Comparison of ENCODE assay signal across 8 cellular contexts in the genomic region with DNA sequence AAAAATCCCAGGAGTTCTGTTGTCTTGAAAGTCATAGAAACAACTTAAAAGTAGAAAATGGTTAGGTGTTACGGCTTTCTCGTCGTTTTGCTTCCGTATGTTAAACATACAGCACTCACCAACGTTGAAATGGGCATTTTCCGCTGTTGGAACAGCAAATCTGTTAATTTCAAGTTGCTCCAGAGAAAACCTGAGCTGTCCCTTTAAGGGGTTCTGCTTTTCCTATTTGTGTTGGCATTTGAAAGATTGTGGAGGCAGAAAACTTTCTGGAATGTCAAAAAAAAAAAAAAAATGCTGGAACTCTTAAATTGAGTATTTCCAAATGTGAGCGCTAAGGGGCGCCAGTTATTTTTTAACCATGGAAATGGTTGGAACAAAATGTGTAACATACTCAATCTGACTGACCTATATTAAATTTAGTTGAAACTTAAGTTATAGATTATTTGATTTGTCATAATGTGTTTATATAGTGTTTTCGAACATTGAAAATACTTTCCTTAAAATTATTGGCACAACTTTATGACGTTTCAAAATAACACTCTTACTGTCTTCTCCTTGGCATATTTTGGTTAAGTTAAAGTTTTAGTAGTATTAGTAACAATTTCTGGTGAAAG. TPM values are rescaled to one million over a fixed set of nuclear protein-coding genes. Genes with fewer than 3 reads are reported as not detected.
DNase-seq lines count a peak whose midpoint lies in the region; ATAC-seq and TF ChIP-seq lines count a peak whose summit lies in the region.

No MANE protein-coding gene starts in this region.

- peaks cover 5% of the 10 kb centered on the region for H3K36me3 Mint-ChIP-seq in activated naive CD8-positive, alpha-beta T cell treated with anti-CD3 and anti-CD28 coated beads for 36 hours
- H3K36me3 Mint-ChIP-seq in progenitor cell of endocrine pancreas (ENCODE audit: insufficient read depth) = no peaks in the 10 kb centered on the region

- CTCF ChIA-PET in AG04449 (lab: Yijun Ruan, JAX) = interaction anchor here (0.6 to 2.3 kb wide), 11 partner anchors 9 to 1512 kb away, joined by 3 to 11 read pairs (median 3); no protein-coding TSS in a partner anchor
- CTCF ChIA-PET in GM10248 (lab: Yijun Ruan, JAX) = interaction anchor here (0.7 to 1.7 kb wide), 7 partner anchors 9 to 48 kb away, joined by 3 to 4 read pairs (median 3); no protein-coding TSS in a partner anchor

- H3K27ac Mint-ChIP-seq in activated naive CD8-positive, alpha-beta T cell treated with anti-CD3 and anti-CD28 coated beads for 36 hours = peak overlapping the region; percentile 90
- H3K27ac Mint-ChIP-seq in progenitor cell of endocrine pancreas = peak overlapping the region; percentile 95

- H3K27me3 Mint-ChIP-seq in activated naive CD8-positive, alpha-beta T cell treated with anti-CD3 and anti-CD28 coated beads for 36 hours = no peaks in the 10 kb centered on the region
- H3K27me3 Mint-ChIP-seq in progenitor cell of endocrine pancreas = no peaks in the 10 kb centered on the region

- peak overlapping the region; percentile 80 for H3K4me3 ChIP-seq in AG04449 (ENCODE audit: low read depth, low read length)

- no peaks in the 10 kb centered on the region for H3K9me3 Mint-ChIP-seq in activated naive CD8-positive, alpha-beta T cell treated with anti-CD3 and anti-CD28 coated beads for 36 hours
- H3K9me3 Mint-ChIP-seq in progenitor cell of endocrine pancreas (ENCODE audit: low read depth) = no peaks in the 10 kb centered on the region

- H3K4me1 Mint-ChIP-seq in activated naive CD8-positive, alpha-beta T cell treated with anti-CD3 and anti-CD28 coated beads for 36 hours = peaks cover 51% of the 10 kb centered on the region
- H3K4me1 Mint-ChIP-seq in progenitor cell of endocrine pancreas (ENCODE audit: low read depth) = peaks cover 43% of the 10 kb centered on the region

- peak overlapping the region; percentile 93 for H3K4me3 Mint-ChIP-seq in activated naive CD8-positive, alpha-beta T cell treated with anti-CD3 and anti-CD28 coated beads for 36 hours
- peak overlapping the region; percentile 93 for H3K4me3 Mint-ChIP-seq in progenitor cell of endocrine pancreas (ENCODE audit: low read depth)

- POLR2A ChIA-PET in AG04449 (lab: Yijun Ruan, JAX) = interaction anchor here (0.6 kb wide), 1 partner anchor 1806 kb away, joined by 3 read pairs; no protein-coding TSS in a partner anchor
- POLR2A ChIA-PET in GM10248 (lab: Yijun Ruan, JAX) = interaction anchor here (0.7 kb wide), 1 partner anchor 145 kb away, joined by 3 read pairs; no protein-coding TSS in a partner anchor

- DNase-seq in AG04449 (ENCODE audit: low read depth, low spot score) (peak; percentile 49), GM10248 (ENCODE audit: extremely low spot score) (no peak), NCI-H460 (ENCODE audit: extremely low read depth, low read depth) (peak; percentile 62), glomerular visceral epithelial cell (ENCODE audit: extremely low spot score) (peak; percentile 83), progenitor cell of endocrine pancreas (ENCODE audit: low spot score, unreplicated experiment) (no peak), NCI-H2107 treated with DMSO at 0.1 percent for 48 hours (lab: John Stamatoyannopoulos, UW; ENCODE audit: unreplicated experiment) (no peak)
- DNase-seq in activated naive CD8-positive, alpha-beta T cell treated with anti-CD3 and anti-CD28 coated beads for 36 hours = no peak

- TF ChIP-seq CTCF in AG04449 (IDR thresholded peaks at IDR 0.05; ENCODE audit: insufficient read depth, low read length, missing control alignments) = peak; percentile 25
- TF ChIP-seq CTCF in GM10248 (IDR thresholded peaks at IDR 0.05; ENCODE audit: control extremely low read depth, extremely low read depth, low read depth, missing control alignments) = peak; percentile 42
- peak; percentile 78 for TF ChIP-seq CTCF in progenitor cell of endocrine pancreas (IDR thresholded peaks at IDR 0.05; ENCODE audit: unreplicated experiment)

- ATAC-seq in HG03439 (IDR thresholded peaks at IDR 0.05; ENCODE audit: unreplicated experiment) = no peak

RNA-seq across cellular contexts. Expression of gene QKI, which starts 2.2 kb away (rescaled TPM):
- 88.9 and 102 TPM in 2 replicates for total RNA-seq in NCI-H460 (2014; rRNA removed; shearing (Covaris generic))
- polyA plus RNA-seq in NCI-H460 (2014; cell fraction: nucleus; rRNA removed) = 28.4 and 60.6 TPM in 2 replicates
- total RNA-seq in activated naive CD8-positive, alpha-beta T cell treated with anti-CD3 and anti-CD28 coated beads for 36 hours = 10 to 100 TPM; 58.0 to 59.7 TPM
- total RNA-seq in progenitor cell of endocrine pancreas = 88.4 and 97.3 TPM in 2 replicates

Comparison
In these comparisons a context has a peak if more than half of its experiments do, and no peak if none do; other contexts are left out.
1. DNase-seq: peak in AG04449 (single experiment), NCI-H460 (single experiment) and glomerular visceral epithelial cell (single experiment); none in GM10248 (single experiment), activated naive CD8-positive, alpha-beta T cell treated with anti-CD3 and anti-CD28 coated beads for 36 hours (single experiment), progenitor cell of endocrine pancreas (single experiment) and NCI-H2107 treated with DMSO at 0.1 percent for 48 hours (single experiment).
2. CTCF ChIP-seq: peak in every context shown above with its lines; median percentile 78 in progenitor cell of endocrine pancreas; 42 in GM10248; 25 in AG04449.